In the genomic region with DNA sequence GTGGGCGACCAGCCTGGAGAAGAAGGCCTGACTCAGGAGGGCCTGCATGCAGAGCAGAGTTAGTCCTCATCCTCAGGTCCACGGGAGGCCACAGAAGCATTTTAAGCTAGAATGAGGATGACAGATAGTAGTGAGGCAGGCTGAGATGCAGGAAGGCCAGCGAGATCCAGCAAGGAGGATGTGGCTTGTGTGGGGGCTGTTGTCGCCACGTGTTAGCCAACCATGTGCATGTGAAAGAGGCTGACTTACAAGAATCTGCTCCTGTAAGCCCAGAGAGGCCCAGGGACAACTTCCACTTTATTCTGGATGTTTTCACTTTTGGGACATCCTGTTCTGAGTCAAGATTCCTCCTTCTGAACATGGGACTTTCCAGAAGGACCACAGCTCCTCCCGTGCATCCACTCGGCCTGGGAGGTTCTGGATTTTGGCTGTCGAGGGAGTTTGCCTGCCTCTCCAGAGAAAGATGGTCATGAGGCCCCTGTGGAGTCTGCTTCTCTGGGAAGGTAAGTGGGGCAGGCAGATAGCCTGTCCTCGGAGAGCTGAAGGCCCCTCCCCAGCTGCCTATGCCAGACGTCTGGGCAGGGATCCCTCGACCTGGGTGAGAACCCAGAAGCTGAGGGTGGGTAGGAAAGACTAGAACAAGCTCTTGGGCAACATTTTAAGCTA, we compare ENCODE assay signal across 9 cellular contexts. TPM values are rescaled to one million over a fixed set of nuclear protein-coding genes. Genes with fewer than 3 reads are reported as not detected.
A peak's percentile ranks its signal among the peaks of the same experiment; 100 is the strongest.
DNase-seq lines count a peak whose midpoint lies in the region; ATAC-seq and TF ChIP-seq lines count a peak whose summit lies in the region.
"Had no signal": no experiment of that assay in that cellular context is flagged by ENCODE, and none has a peak within 500 bp of the region (broad histone marks: within the 10 kb centered on the region; RNA-seq: fewer than 3 reads in every experiment).

A gene (plus strand): TSS at position 438 of the 666 bp plus-strand sequence. CDS start 26 bp downstream, at position 464.

- H3K27ac Mint-ChIP-seq in activated CD4-positive, alpha-beta T cell treated with anti-CD3 and anti-CD28 coated beads, Interleukin-2, amount 10 ng/mL, durations not matched to agents 7 days and 5 days = peak within 1 kb of the TSS; percentile 75
- no peak within 1 kb of the TSS for H3K27ac Mint-ChIP-seq in Caco-2 (ENCODE audit: unreplicated experiment)

- peak within 1 kb of the TSS in 2 of 10 donors; percentile 25 to 85 for H3K27ac ChIP-seq in heart right ventricle

- H3K27me3 ChIP-seq in heart right ventricle (peaks cover 0 to 24% (median 6%) of the 10 kb centered on the region in 7 donors), Caco-2 (replicated peaks; ENCODE audit: control insufficient read depth, insufficient read depth, low read length) (no peaks in the 10 kb centered on the region), H7 (ENCODE audit: control insufficient read depth, insufficient read depth, low read length) (peaks cover 22% of the 10 kb centered on the region; the same call in 1 of the 2 replicates)

- POLR2A ChIA-PET in activated CD4-positive, alpha-beta T cell treated with anti-CD3 and anti-CD28 coated beads, Interleukin-2, amount 10 ng/mL, durations not matched to agents 7 days and 5 days (lab: Charles Lee) = no interaction called here
- POLR2A ChIA-PET in Caco-2 (lab: Charles Lee) = no interaction called here

- DNase-seq in activated CD4-positive, alpha-beta T cell treated with anti-CD3 and anti-CD28 coated beads, Interleukin-2, amount 10 ng/mL, durations not matched to agents 7 days and 5 days = peak; percentile 77
- DNase-seq in heart right ventricle = peak in 1 of 2 donors; percentile 16
- peak; percentile 49 for DNase-seq in stimulated activated CD8-positive, alpha-beta memory T cell treated with anti-CD3 and anti-CD28 coated beads, Interleukin-12 subunit alpha, Interleukin-12 subunit beta, amount 100 ng/mL, for 4 hours (ENCODE audit: low read depth)
- no peak for DNase-seq in islet precursor cell
- no peak for DNase-seq in SHP77 treated with DMSO at 0.1 percent for 48 hours (lab: John Stamatoyannopoulos, UW)
- DNase-seq in Caco-2 = no peak
- no peak for DNase-seq in H7

- H3K4me1 Mint-ChIP-seq in activated CD4-positive, alpha-beta T cell treated with anti-CD3 and anti-CD28 coated beads, Interleukin-2, amount 10 ng/mL, durations not matched to agents 7 days and 5 days = peaks cover 55% of the 10 kb centered on the region
- H3K4me1 Mint-ChIP-seq in Caco-2 (ENCODE audit: low read depth, unreplicated experiment) = peaks cover 15% of the 10 kb centered on the region

- ATAC-seq in HG02798 (IDR thresholded peaks at IDR 0.05; ENCODE audit: poor library complexity, unreplicated experiment) = peak; percentile 38
- ATAC-seq in heart right ventricle = peak in 7 of 8 donors; percentile 31 to 69 (median 43)

- intact Hi-C loops in heart right ventricle (cut with DNase I) (no loop called here), Caco-2 (cut with micrococcal nuclease; ENCODE audit: unreplicated experiment) (no loop called here)

- CTCF ChIA-PET in activated CD4-positive, alpha-beta T cell treated with anti-CD3 and anti-CD28 coated beads, Interleukin-2, amount 10 ng/mL, durations not matched to agents 7 days and 5 days (lab: Charles Lee) = interaction anchor here (0.6 to 2.2 kb wide), 6 partner anchors 9 to 914 kb away, joined by 3 to 7 read pairs (median 4); no protein-coding TSS in a partner anchor
- CTCF ChIA-PET in Caco-2 (lab: Charles Lee) = interaction anchor here (0.6 to 1.0 kb wide), 2 partner anchors 28 to 104 kb away, joined by 3 to 4 read pairs; no protein-coding TSS in a partner anchor

- peak within 1 kb of the TSS; percentile 14 for H3K4me3 Mint-ChIP-seq in activated CD4-positive, alpha-beta T cell treated with anti-CD3 and anti-CD28 coated beads, Interleukin-2, amount 10 ng/mL, durations not matched to agents 7 days and 5 days
- H3K4me3 Mint-ChIP-seq in Caco-2 (ENCODE audit: unreplicated experiment) = no peak within 1 kb of the TSS

- 57 to 71% methylated on average over 11 of the region's 11 CpGs for WGBS in heart right ventricle, 2 donors

- peaks cover 22% of the 10 kb centered on the region for H3K36me3 Mint-ChIP-seq in activated CD4-positive, alpha-beta T cell treated with anti-CD3 and anti-CD28 coated beads, Interleukin-2, amount 10 ng/mL, durations not matched to agents 7 days and 5 days (ENCODE audit: low read depth)
- H3K36me3 Mint-ChIP-seq in Caco-2 (ENCODE audit: insufficient read depth, unreplicated experiment) = no peaks in the 10 kb centered on the region

- H3K36me3 ChIP-seq in heart right ventricle = peaks cover 0 to 12% (median 0%) of the 10 kb centered on the region in 9 donors
- H3K36me3 ChIP-seq in Caco-2 (ENCODE audit: control insufficient read depth, insufficient read depth, low read length) = no peaks in the 10 kb centered on the region
- H3K36me3 ChIP-seq in H7 (replicated peaks; ENCODE audit: control insufficient read depth, insufficient read depth, low read length) = no peaks in the 10 kb centered on the region

- H3K4me1 ChIP-seq in heart right ventricle = peaks cover 0 to 73% (median 0%) of the 10 kb centered on the region in 9 donors
- peaks cover 5% of the 10 kb centered on the region for H3K4me1 ChIP-seq in Caco-2

- no peaks in the 10 kb centered on the region for H3K9me3 ChIP-seq in heart right ventricle
- no peaks in the 10 kb centered on the region for H3K9me3 ChIP-seq in Caco-2

- peaks cover 38% of the 10 kb centered on the region for H3K27me3 Mint-ChIP-seq in activated CD4-positive, alpha-beta T cell treated with anti-CD3 and anti-CD28 coated beads, Interleukin-2, amount 10 ng/mL, durations not matched to agents 7 days and 5 days
- H3K27me3 Mint-ChIP-seq in Caco-2 (ENCODE audit: insufficient read depth, unreplicated experiment) = no peaks in the 10 kb centered on the region

- peaks cover 16% of the 10 kb centered on the region for H3K9me3 Mint-ChIP-seq in activated CD4-positive, alpha-beta T cell treated with anti-CD3 and anti-CD28 coated beads, Interleukin-2, amount 10 ng/mL, durations not matched to agents 7 days and 5 days
- H3K9me3 Mint-ChIP-seq in Caco-2 (ENCODE audit: unreplicated experiment) = no peaks in the 10 kb centered on the region

- TF ChIP-seq CTCF in heart right ventricle (IDR thresholded peaks at IDR 0.05) = no peak
- no peak for TF ChIP-seq CTCF in Caco-2 (IDR thresholded peaks at IDR 0.05; ENCODE audit: insufficient read depth in 1 of 2, low read depth in 1 of 2, low read length in 1 of 2, severe bottlenecking in 1 of 2, unreplicated experiment in 1 of 2)

- BruUV-seq in Caco-2 (replicated peaks; lab: Mats Ljungman, UMichigan) = no TSS peak

- H3K4me3 ChIP-seq in heart right ventricle = peak within 1 kb of the TSS in 1 of 10 donors; percentile 55
- no peak within 1 kb of the TSS for H3K4me3 ChIP-seq in Caco-2 (ENCODE audit: low read depth, low read length)
- no peak within 1 kb of the TSS for H3K4me3 ChIP-seq in H7 (ENCODE audit: insufficient read depth, low read depth, low read length)

RNA-seq across cellular contexts. Expression of the gene that starts here (rescaled TPM):
- under 1 TPM; 0.47 to 0.89 TPM for total RNA-seq in activated CD4-positive, alpha-beta T cell treated with anti-CD3 and anti-CD28 coated beads, Interleukin-2, amount 10 ng/mL, durations not matched to agents 7 days and 5 days
- total RNA-seq in heart right ventricle (10 to 100 TPM in 1 of 10 donors, 1 to 10 TPM in 4, under 1 TPM in 5; 0.30 to 24.4 (median 0.97) TPM), Caco-2 (2022) (not detected in 2 replicates)
- 1 to 10 TPM in 1 of 2 donors, under 1 TPM in 1; 0.95 to 1.4 TPM for polyA plus RNA-seq in heart right ventricle
- total RNA-seq in H7 (2014; rRNA removed; shearing (Covaris generic)) = not detected in 2 replicates
- total RNA-seq: dermis microvascular lymphatic vessel endothelial cell had no signal

Comparison
In these comparisons a context has a peak if more than half of its experiments do, and no peak if none do; other contexts are left out.
1. Peak in DNase-seq in activated CD4-positive, alpha-beta T cell treated with anti-CD3 and anti-CD28 coated beads, Interleukin-2, amount 10 ng/mL, durations not matched to agents 7 days and 5 days; RNA of the gene not detected or under 1 TPM.